Comparison of ENCODE assay signal across 1 cellular context in genomic region chr1:8134546-8135235, GRCh38.
TF ChIP-seq lines count a peak whose summit lies in the region.

No MANE protein-coding gene starts in this region.

TF ChIP-seq in GM23338, 12 proteins besides CTCF, POLR2A, EP300 and RAD21 (continued from another document):
- no peak for TF ChIP-seq ZNF462 (CRISPR knock-in tag; IDR thresholded peaks at IDR 0.05)
